ENCODE assay signal across 1 cellular context in genomic region chrX:136209016-136209738, GRCh38.
TF ChIP-seq lines count a peak whose summit lies in the region.

No MANE protein-coding gene starts in this region.

TF ChIP-seq in IMR-90, 13 proteins besides CTCF, POLR2A, EP300 and RAD21 (continued from another document):
- peak; percentile 83 for TF ChIP-seq SMC3 (IDR thresholded peaks at IDR 0.05; ENCODE audit: low read depth, low read length)
